1 cellular context compared by ENCODE assay signal in genomic region chr1:53061859-53062714, GRCh38.
TF ChIP-seq lines count a peak whose summit lies in the region.

PODN (plus strand) TSS chr1:53062213; CDS start chr1:53069856, 7,643 bp downstream.

TF ChIP-seq in GM23338, 12 proteins besides CTCF, POLR2A, EP300 and RAD21 (continued from another document):
- TF ChIP-seq, protein P1, sequence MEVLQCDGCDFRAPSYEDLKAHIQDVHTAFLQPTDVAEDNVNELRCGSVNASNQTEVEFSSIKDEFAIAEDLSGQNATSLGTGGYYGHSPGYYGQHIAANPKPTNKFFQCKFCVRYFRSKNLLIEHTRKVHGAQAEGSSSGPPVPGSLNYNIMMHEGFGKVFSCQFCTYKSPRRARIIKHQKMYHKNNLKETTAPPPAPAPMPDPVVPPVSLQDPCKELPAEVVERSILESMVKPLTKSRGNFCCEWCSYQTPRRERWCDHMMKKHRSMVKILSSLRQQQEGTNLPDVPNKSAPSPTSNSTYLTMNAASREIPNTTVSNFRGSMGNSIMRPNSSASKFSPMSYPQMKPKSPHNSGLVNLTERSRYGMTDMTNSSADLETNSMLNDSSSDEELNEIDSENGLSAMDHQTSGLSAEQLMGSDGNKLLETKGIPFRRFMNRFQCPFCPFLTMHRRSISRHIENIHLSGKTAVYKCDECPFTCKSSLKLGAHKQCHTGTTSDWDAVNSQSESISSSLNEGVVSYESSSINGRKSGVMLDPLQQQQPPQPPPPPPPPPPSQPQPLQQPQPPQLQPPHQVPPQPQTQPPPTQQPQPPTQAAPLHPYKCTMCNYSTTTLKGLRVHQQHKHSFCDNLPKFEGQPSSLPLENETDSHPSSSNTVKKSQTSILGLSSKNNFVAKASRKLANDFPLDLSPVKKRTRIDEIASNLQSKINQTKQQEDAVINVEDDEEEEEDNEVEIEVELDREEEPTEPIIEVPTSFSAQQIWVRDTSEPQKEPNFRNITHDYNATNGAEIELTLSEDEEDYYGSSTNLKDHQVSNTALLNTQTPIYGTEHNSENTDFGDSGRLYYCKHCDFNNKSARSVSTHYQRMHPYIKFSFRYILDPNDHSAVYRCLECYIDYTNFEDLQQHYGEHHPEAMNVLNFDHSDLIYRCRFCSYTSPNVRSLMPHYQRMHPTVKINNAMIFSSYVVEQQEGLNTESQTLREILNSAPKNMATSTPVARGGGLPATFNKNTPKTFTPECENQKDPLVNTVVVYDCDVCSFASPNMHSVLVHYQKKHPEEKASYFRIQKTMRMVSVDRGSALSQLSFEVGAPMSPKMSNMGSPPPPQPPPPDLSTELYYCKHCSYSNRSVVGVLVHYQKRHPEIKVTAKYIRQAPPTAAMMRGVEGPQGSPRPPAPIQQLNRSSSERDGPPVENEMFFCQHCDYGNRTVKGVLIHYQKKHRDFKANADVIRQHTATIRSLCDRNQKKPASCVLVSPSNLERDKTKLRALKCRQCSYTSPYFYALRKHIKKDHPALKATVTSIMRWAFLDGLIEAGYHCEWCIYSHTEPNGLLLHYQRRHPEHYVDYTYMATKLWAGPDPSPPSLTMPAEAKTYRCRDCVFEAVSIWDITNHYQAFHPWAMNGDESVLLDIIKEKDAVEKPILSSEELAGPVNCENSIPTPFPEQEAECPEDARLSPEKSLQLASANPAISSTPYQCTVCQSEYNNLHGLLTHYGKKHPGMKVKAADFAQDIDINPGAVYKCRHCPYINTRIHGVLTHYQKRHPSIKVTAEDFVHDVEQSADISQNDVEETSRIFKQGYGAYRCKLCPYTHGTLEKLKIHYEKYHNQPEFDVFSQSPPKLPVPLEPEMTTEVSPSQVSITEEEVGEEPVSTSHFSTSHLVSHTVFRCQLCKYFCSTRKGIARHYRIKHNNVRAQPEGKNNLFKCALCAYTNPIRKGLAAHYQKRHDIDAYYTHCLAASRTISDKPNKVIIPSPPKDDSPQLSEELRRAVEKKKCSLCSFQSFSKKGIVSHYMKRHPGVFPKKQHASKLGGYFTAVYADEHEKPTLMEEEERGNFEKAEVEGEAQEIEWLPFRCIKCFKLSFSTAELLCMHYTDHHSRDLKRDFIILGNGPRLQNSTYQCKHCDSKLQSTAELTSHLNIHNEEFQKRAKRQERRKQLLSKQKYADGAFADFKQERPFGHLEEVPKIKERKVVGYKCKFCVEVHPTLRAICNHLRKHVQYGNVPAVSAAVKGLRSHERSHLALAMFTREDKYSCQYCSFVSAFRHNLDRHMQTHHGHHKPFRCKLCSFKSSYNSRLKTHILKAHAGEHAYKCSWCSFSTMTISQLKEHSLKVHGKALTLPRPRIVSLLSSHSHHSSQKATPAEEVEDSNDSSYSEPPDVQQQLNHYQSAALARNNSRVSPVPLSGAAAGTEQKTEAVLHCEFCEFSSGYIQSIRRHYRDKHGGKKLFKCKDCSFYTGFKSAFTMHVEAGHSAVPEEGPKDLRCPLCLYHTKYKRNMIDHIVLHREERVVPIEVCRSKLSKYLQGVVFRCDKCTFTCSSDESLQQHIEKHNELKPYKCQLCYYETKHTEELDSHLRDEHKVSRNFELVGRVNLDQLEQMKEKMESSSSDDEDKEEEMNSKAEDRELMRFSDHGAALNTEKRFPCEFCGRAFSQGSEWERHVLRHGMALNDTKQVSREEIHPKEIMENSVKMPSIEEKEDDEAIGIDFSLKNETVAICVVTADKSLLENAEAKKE (CRISPR knock-in tag; IDR thresholded peaks at IDR 0.05) = no peak
- TF ChIP-seq EZH2 (IDR thresholded peaks at IDR 0.05; ENCODE audit: low read depth, unreplicated experiment) = no peak
- TF ChIP-seq JUNB (IDR thresholded peaks at IDR 0.05; ENCODE audit: unreplicated experiment) = no peak
- TF ChIP-seq CREB1 (CRISPR knock-in tag; IDR thresholded peaks at IDR 0.05; ENCODE audit: low read depth) = no peak
